Comparison of ENCODE assay signal across 8 cellular contexts in the genomic region with DNA sequence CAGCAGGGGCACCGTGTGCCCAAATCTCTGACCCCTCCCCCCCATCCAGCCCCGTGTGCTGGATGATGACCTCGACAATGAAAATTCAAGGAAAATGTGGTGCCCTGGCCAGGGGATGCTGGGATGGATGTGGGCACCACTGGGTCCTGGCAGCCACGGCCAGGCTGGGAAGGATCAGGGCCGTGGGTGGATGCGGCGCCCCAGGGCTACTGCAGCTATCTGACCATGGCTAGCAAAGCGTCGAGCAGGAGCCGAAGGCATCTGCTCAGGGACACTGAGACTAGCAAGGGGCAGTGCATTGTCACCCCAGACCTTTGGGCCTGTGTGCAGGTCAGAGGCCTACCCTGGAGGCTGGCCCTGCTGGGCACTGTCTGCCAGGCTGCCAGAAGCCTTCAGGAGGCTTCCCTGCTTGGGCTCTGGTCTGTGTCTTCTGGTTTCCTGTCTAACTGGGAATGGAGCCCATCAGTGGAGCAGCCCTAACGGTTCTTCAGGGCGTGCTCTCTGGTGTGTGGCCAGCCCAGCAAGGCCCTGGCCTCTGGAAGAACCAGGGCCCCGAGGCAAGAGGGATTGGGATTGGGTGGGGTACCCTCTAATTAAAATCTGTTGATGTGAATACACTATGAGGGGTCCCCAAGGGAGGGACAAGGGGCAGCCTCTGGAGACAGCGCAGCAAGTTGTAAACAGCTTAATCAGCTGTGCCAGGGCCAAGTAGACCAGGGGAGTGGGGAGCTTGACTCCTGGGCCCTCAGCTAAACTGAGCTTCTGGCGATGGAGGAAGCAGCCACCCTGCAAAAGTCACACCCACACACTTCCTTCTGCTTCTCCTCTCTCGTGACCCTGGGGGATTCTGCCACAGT.
DNase-seq lines count a peak whose midpoint lies in the region; ATAC-seq lines count a peak whose summit lies in the region.

No MANE protein-coding gene starts in this region.

- H3K4me1 ChIP-seq in SJSA1 (replicated peaks), result peaks cover 38% of the 10 kb centered on the region

- H3K36me3 ChIP-seq in SJSA1, result peaks cover 52% of the 10 kb centered on the region

- DNase-seq in SJSA1 (ENCODE audit: low read depth in 1 of 2, low spot score in 2 of 2) (no peak), germinal center (ENCODE audit: low spot score) (peak; percentile 54), AG08396 (ENCODE audit: low spot score) (no peak), activated gamma-delta T cell (lab: John Stamatoyannopoulos, UW) (no peak)
- DNase-seq in activated effector memory CD4-positive, alpha-beta T cell treated with Interleukin-2 at 50 U/mL for 16 hours, result no peak

- H3K9me3 ChIP-seq in SJSA1 (replicated peaks), result no peaks in the 10 kb centered on the region

- H3K27ac ChIP-seq in SJSA1, result peak overlapping the region; percentile 25
- peak overlapping the region in 20 of 21 experiments; percentile 57 to 87 (median 75) for H3K27ac ChIP-seq in skin epidermis

- ATAC-seq in GM21447 (IDR thresholded peaks at IDR 0.05; ENCODE audit: unreplicated experiment) (peak; percentile 53), GM21367 (IDR thresholded peaks at IDR 0.05; ENCODE audit: unreplicated experiment) (no peak)

- H3K4me3 ChIP-seq in SJSA1 (no peak overlapping the region), skin epidermis (no peak overlapping the region)

- H3K27me3 ChIP-seq in SJSA1 (replicated peaks), result no peaks in the 10 kb centered on the region
